9 cellular contexts compared by ENCODE assay signal in genomic region chr9:2132484-2133082, GRCh38.
DNase-seq lines count a peak whose midpoint lies in the region; ATAC-seq, FAIRE-seq and TF ChIP-seq lines count a peak whose summit lies in the region.
"Had no signal": no experiment of that assay in that cellular context is flagged by ENCODE, and none has a peak within 500 bp of the region (broad histone marks: within the 10 kb centered on the region; RNA-seq: fewer than 3 reads in every experiment).

No MANE protein-coding gene starts in this region.

- in situ Hi-C loops in GM12878 (cut with MboI), result loop anchor here (10.0 kb wide), 1 partner anchor 592 kb away; no protein-coding TSS in a partner anchor

- FAIRE-seq in GM12878 (lab: Jason Lieb, UNC), result no peak

- RAD21 ChIA-PET in GM12878 (lab: Charles Lee; ENCODE audit: unreplicated experiment), result interaction anchor here (0.6 to 3.4 kb wide), 5 partner anchors 10 to 596 kb away, joined by 3 to 23 read pairs (median 5); no protein-coding TSS in a partner anchor

- CTCF ChIA-PET in GM12878 (lab: Yijun Ruan, JAX), result interaction anchor here (0.6 to 5.3 kb wide), 21 partner anchors 10 to 742 kb away, joined by 3 to 61 read pairs (median 4); no protein-coding TSS in a partner anchor

- no peak overlapping the region for H3K27ac ChIP-seq in GM12878 (ENCODE audit: control insufficient read depth, insufficient read depth)
- no peak overlapping the region for H3K27ac ChIP-seq in liver (ENCODE audit: low read depth in 1 of 2, low read length in 2 of 2)

- H3K4me2 ChIP-seq in GM12878 (ENCODE audit: control insufficient read depth, insufficient read depth), result no peak overlapping the region

- no peak for TF ChIP-seq POLR2A in GM12878 (IDR thresholded peaks at IDR 0.05; ENCODE audit: low read depth, low read length)

- SMC1A ChIA-PET in GM12878 (lab: Charles Lee; ENCODE audit: uncharacterized antibody, unreplicated experiment), result interaction anchor here (0.6 to 3.3 kb wide), 15 partner anchors 17 to 1085 kb away, joined by 3 to 16 read pairs (median 4); no protein-coding TSS in a partner anchor

- no TSS peak for BruUV-seq in GM12878 (replicated peaks; lab: Mats Ljungman, UMichigan)

- H3K4me1 ChIP-seq in GM12878 (ENCODE audit: control insufficient read depth, insufficient read depth, low read length), result no peaks in the 10 kb centered on the region
- no peaks in the 10 kb centered on the region for H3K4me1 ChIP-seq in liver (ENCODE audit: control insufficient read depth in 4 of 4, insufficient read depth in 4 of 4, low read length in 3 of 4)

- peak; percentile 51 to 58 (median 53) for TF ChIP-seq CTCF in GM12878 (IDR thresholded peaks at IDR 0.05 in 2 of 3, conservative IDR thresholded peaks at IDR 0.05 in 1 of 3; ENCODE audit: control insufficient read depth in 2 of 3, extremely low read depth in 1 of 3, insufficient read depth in 1 of 3, low read depth in 3 of 3, low read length in 3 of 3)
- TF ChIP-seq CTCF in liver (IDR thresholded peaks at IDR 0.05; ENCODE audit: low read depth, low read length, missing input control), result peak; percentile 70

- no peak for TF ChIP-seq EP300 in GM12878 (IDR thresholded peaks at IDR 0.05; ENCODE audit: borderline replicate concordance in 1 of 2, control insufficient read depth in 1 of 2, low read depth in 2 of 2, low read length in 2 of 2)

- intact Hi-C loops in GM12878 (cut with micrococcal nuclease; ENCODE audit: unreplicated experiment), result loop anchor here (2.0 to 5.0 kb wide), 2 partner anchors 48 to 595 kb away; no protein-coding TSS in a partner anchor

- H4K20me1 ChIP-seq in GM12878 (ENCODE audit: control insufficient read depth, insufficient read depth), result peaks cover 6% of the 10 kb centered on the region; the same call in 1 of the 2 replicates

- WGBS in GM12878 (ENCODE audit: insufficient coverage, insufficient replicate concordance, low lambda C conversion rate, missing lambda C conversion rate), result 67% methylated on average over 3 of the region's 3 CpGs
- WGBS in liver, result 69% methylated on average over 3 of the region's 3 CpGs

- ATAC-seq in GM12878 (peak; percentile 25; the same call in 1 of the 3 replicates), GM18909 (IDR thresholded peaks at IDR 0.05; ENCODE audit: poor library complexity, unreplicated experiment) (no peak)
- ATAC-seq in activated CD4-positive, CD25-positive, alpha-beta regulatory T cell treated with anti-CD3 and anti-CD28 coated beads, Interleukin-2, amount 50 U/mL, for 24 hours, result no peak

- no peak overlapping the region for H2AFZ ChIP-seq in GM12878 (ENCODE audit: control insufficient read depth, low read depth, low read length)

- peak; percentile 8 for DNase-seq in GF-D8 (lab: John Stamatoyannopoulos, UW)
- peak; percentile 33 for DNase-seq in NCI-H128 (lab: John Stamatoyannopoulos, UW; ENCODE audit: unreplicated experiment)
- no peak for DNase-seq in GM12878 (ENCODE audit: low read depth, low spot score)
- DNase-seq in stimulated activated CD4-positive, alpha-beta T cell treated with anti-CD3 and anti-CD28 coated beads, Interleukin-1b, Interleukin-23, amount 100 ng/mL, for 48 hours, result no peak
- DNase-seq in cortex of kidney (lab: John Stamatoyannopoulos, UW), result no peak
- DNase-seq: activated B cell treated with CpG ODN at 0.5 μM for 24 hours had no signal

- no peak overlapping the region for H3K4me3 ChIP-seq in GM12878
- no peak overlapping the region for H3K4me3 ChIP-seq in liver (ENCODE audit: low read depth in 1 of 3, low read length in 3 of 3)

- H3K36me3 ChIP-seq in GM12878 (ENCODE audit: control insufficient read depth in 2 of 2, insufficient read depth in 2 of 2, low read length in 1 of 2) (peaks cover 15 to 43% of the 10 kb centered on the region in 2 experiments), liver (ENCODE audit: control insufficient read depth in 4 of 4, insufficient read depth in 3 of 4, low read depth in 1 of 4, low read length in 3 of 4) (peaks cover 0 to 26% (median 10%) of the 10 kb centered on the region in 4 donors)

- H3K9me3 ChIP-seq in GM12878 (replicated peaks; ENCODE audit: control insufficient read depth, insufficient read depth, low read length) (no peaks in the 10 kb centered on the region), liver (ENCODE audit: control insufficient read depth in 4 of 4, low read length in 3 of 4) (no peaks in the 10 kb centered on the region)

- POLR2A ChIA-PET in GM12878 (lab: Charles Lee), result no interaction called here

- H3K27me3 ChIP-seq in GM12878 (replicated peaks in 1 of 2; ENCODE audit: control insufficient read depth in 2 of 2, insufficient read depth in 2 of 2, low read length in 1 of 2) (no peaks in the 10 kb centered on the region), liver (ENCODE audit: control insufficient read depth in 4 of 4, insufficient read depth in 4 of 4, low read length in 3 of 4) (no peaks in the 10 kb centered on the region)

- H3K9ac ChIP-seq in GM12878 (ENCODE audit: control insufficient read depth, insufficient read depth, low read length), result no peak overlapping the region
- H3K9ac ChIP-seq in liver (ENCODE audit: low read depth in 1 of 2, low read length in 2 of 2), result no peak overlapping the region

- TF ChIP-seq RAD21 in GM12878 (IDR thresholded peaks at IDR 0.05; ENCODE audit: insufficient read depth, low read depth, low read length), result peak; percentile 69
- peak; percentile 82 to 84 for TF ChIP-seq RAD21 in liver (IDR thresholded peaks at IDR 0.05)

- peaks cover 36% of the 10 kb centered on the region for H3K79me2 ChIP-seq in GM12878 (ENCODE audit: control insufficient read depth, insufficient read depth, low read length)

TF ChIP-seq in GM12878, 131 proteins besides CTCF, POLR2A, EP300 and RAD21:
- TF ChIP-seq USF1 (IDR thresholded peaks at IDR 0.05; ENCODE audit: borderline replicate concordance, extremely low read length, insufficient read depth, low read depth, low read length) (no peak), KAT2A (conservative IDR thresholded peaks at IDR 0.05; ENCODE audit: control insufficient read depth, low read depth, low read length) (no peak), YBX1 (IDR thresholded peaks at IDR 0.05) (no peak), ZBED1 (IDR thresholded peaks at IDR 0.05; ENCODE audit: borderline replicate concordance) (no peak), SMC3 (IDR thresholded peaks at IDR 0.05; ENCODE audit: borderline replicate concordance, low read length) (peak; percentile 55; the same call in 1 of the 2 replicates), STAT3 (IDR thresholded peaks at IDR 0.05; ENCODE audit: low read depth, low read length) (no peak)

TF ChIP-seq in liver, 16 proteins besides CTCF, POLR2A, EP300 and RAD21:
- TF ChIP-seq HNF4G (IDR thresholded peaks at IDR 0.05), result no peak
- TF ChIP-seq EGR1 (IDR thresholded peaks at IDR 0.05; ENCODE audit: low read depth in 2 of 2), result no peak
- no peak for TF ChIP-seq YY1 (IDR thresholded peaks at IDR 0.05)
- no peak for TF ChIP-seq FOXA2 (IDR thresholded peaks at IDR 0.05)
- no peak for TF ChIP-seq NR2F2 (IDR thresholded peaks at IDR 0.05)
- TF ChIP-seq FOXA1 (IDR thresholded peaks at IDR 0.05), result no peak
- no peak for TF ChIP-seq ATF3 (IDR thresholded peaks at IDR 0.05)
- no peak for TF ChIP-seq RXRA (IDR thresholded peaks at IDR 0.05)
- TF ChIP-seq TAF1 (conservative IDR thresholded peaks at IDR 0.05), result no peak

Comparison
In these comparisons a context has a peak if more than half of its experiments do, and no peak if none do; other contexts are left out.
1. DNase-seq: peak in GF-D8 (single experiment) and NCI-H128 (single experiment); none in GM12878 (single experiment), stimulated activated CD4-positive, alpha-beta T cell treated with anti-CD3 and anti-CD28 coated beads, Interleukin-1b, Interleukin-23, amount 100 ng/mL, for 48 hours (single experiment) and cortex of kidney (single experiment).